Comparison of ENCODE assay signal across 1 cellular context in the genomic region with DNA sequence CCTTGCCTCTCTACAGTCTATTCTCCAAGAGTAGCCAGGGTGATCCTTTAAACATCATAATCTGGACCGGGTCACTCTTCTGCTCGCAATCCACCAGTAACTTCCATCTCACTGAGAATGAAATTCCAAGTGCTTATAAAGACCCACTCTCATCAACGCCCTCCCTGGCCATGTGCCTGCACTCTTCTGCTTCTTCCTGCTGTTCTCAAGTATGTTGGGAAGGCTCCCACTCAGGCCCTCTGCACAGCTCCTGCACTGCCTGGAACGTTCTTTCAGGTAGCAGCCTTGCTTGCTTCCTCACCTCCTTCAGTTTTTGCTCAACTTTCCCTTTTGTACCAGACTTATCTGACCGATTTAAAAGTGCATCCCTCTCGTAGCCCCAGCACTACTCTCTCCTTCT.
TF ChIP-seq lines count a peak whose summit lies in the region.

No MANE protein-coding gene starts in this region.

TF ChIP-seq in K562, 482 proteins besides CTCF, POLR2A, EP300 and RAD21:
- TF ChIP-seq SLC30A9 (CRISPR knock-in tag; IDR thresholded peaks at IDR 0.05) (no peak), SUPT5H (IDR thresholded peaks at IDR 0.05) (peak; percentile 40; the same call in 1 of the 2 replicates), ZNF212 (CRISPR knock-in tag; IDR thresholded peaks at IDR 0.05) (no peak)
